Comparison of ENCODE assay signal across 20 cellular contexts in genomic region chr9:6695121-6695814, GRCh38. TPM values are rescaled to one million over a fixed set of nuclear protein-coding genes. Genes with fewer than 3 reads are reported as not detected.
"Had no signal": no experiment of that assay in that cellular context is flagged by ENCODE, and none has a peak within 500 bp of the region (broad histone marks: within the 10 kb centered on the region; RNA-seq: fewer than 3 reads in every experiment).

No MANE protein-coding gene starts in this region.

- H3K4me3 Mint-ChIP-seq: natural killer cell, neural crest cell had no signal

- FAIRE-seq: kidney had no signal

- H3K4me2 ChIP-seq: hepatocyte had no signal

- H3K27ac ChIP-seq: dorsolateral prefrontal cortex, hepatocyte, suprapubic skin, thyroid gland, upper lobe of left lung, uterus had no signal

- H3K36me3 Mint-ChIP-seq: natural killer cell had no signal

- ATAC-seq: left cardiac atrium, left ventricle myocardium superior, natural killer cell, sciatic nerve had no signal

- H3K36me3 ChIP-seq: suprapubic skin, thyroid gland, upper lobe of left lung, uterus had no signal

- H3K4me1 ChIP-seq: suprapubic skin, thyroid gland, upper lobe of left lung, uterus had no signal

- H3K79me2 ChIP-seq: hepatocyte had no signal

- H3K9me3 Mint-ChIP-seq: natural killer cell, neural crest cell had no signal

- H2AFZ ChIP-seq: hepatocyte had no signal

- H3K9me3 ChIP-seq: suprapubic skin, thyroid gland, upper lobe of left lung, uterus had no signal

- H3K27ac Mint-ChIP-seq: natural killer cell had no signal

- H3K27me3 ChIP-seq: dorsolateral prefrontal cortex, hepatocyte, suprapubic skin, thyroid gland, upper lobe of left lung, uterus had no signal

- H3K4me3 ChIP-seq: dorsolateral prefrontal cortex, hepatocyte, lung, suprapubic skin, thyroid gland, upper lobe of left lung, uterus had no signal

- DNase-seq: cortex of kidney; dorsolateral prefrontal cortex; effector CD8-positive, alpha-beta T cell; foreskin melanocyte; head of caudate nucleus; kidney; left cardiac atrium; left ventricle myocardium superior; natural killer cell; stimulated activated CD4-positive, alpha-beta T cell treated with anti-CD3 and anti-CD28 coated beads, Interleukin-2, amount 100 ng/mL, for 24 hours; stimulated activated CD4-positive, alpha-beta T cell treated with anti-CD3 and anti-CD28 coated beads, Interleukin-4, amount 100 ng/mL, for 4 hours; stimulated activated naive CD4-positive, alpha-beta T cell treated with Interleukin-2 at 50 U/mL for 16 hours; thyroid gland; upper lobe of left lung; uterus had no signal

- H3K4me1 Mint-ChIP-seq: natural killer cell, neural crest cell had no signal

RNA-seq across cellular contexts. Expression of gene GLDC, which starts 49.7 kb away (rescaled TPM):
- total RNA-seq: left ventricle myocardium superior had no signal
